Comparison of ENCODE assay signal across 11 cellular contexts in the genomic region with DNA sequence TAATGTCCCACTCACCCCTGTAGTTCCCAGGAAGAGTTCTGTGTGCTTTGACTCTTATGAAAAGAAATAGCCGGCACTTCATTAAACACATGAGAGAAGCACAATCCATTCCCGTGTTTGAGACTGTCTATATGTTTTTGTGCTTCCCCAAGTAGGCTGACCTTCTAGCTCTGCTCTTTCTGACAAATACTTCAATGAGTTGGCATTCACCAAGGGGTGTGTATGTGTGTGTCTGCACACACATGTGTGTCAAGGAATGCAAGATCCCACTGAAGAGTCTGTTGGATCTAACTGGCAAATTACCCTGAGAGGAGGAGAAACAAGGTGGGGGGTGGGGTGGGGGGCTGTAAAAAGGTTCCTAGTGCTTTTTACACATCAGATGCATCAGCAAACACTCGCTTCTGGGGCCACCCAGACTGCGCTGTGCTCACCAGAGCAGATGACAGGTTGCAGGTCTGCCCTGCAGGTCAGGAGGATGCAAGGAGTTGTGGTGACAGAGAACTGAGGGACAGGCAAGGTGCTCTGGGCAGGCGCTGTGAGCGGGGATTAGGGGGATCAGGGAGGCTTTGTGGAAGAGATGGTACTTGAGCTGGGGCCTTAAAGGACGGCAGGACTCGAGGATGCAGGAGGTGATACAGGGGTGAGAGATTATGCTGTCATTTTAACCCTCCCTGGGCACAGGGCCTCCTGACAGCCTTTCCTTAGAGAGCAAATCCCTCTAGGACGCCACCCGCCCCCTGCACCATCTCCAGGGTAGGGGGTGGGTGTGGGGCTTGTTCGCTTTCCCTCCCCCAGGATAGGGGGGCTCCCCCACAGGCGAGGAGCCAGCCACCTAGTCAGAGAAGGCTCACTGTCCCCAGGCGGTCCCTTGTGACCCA.
DNase-seq lines count a peak whose midpoint lies in the region; ATAC-seq and TF ChIP-seq lines count a peak whose summit lies in the region.
"Had no signal": no experiment of that assay in that cellular context is flagged by ENCODE, and none has a peak within 500 bp of the region (broad histone marks: within the 10 kb centered on the region; RNA-seq: fewer than 3 reads in every experiment).

No MANE protein-coding gene starts in this region.

- H3K36me3 Mint-ChIP-seq in GM23338 (ENCODE audit: low read depth), result no peaks in the 10 kb centered on the region
- H3K36me3 Mint-ChIP-seq in nephron (ENCODE audit: low read depth), result no peaks in the 10 kb centered on the region

- H3K27ac ChIP-seq in GM23338 (ENCODE audit: low read depth) (no peak overlapping the region), angular gyrus (ENCODE audit: low read depth, low read length) (peak overlapping the region; percentile 72)

- H3K79me2 ChIP-seq in GM23338 (replicated peaks; ENCODE audit: insufficient read depth), result peaks cover 90% of the 10 kb centered on the region

- DNase-seq in AG10803 (ENCODE audit: low read depth), result peak; percentile 31
- no peak for DNase-seq in GM23338 (ENCODE audit: low spot score)
- no peak for DNase-seq in G401 (ENCODE audit: low spot score)
- no peak for DNase-seq in COLO829 (ENCODE audit: low spot score)
- DNase-seq: foreskin melanocyte, NCI-H2081 treated with DMSO at 0.1 percent for 48 hours had no signal

- in situ Hi-C loops in G401 (cut with HindIII; ENCODE audit: low sequenced_read_pairs), result no loop called here

- H3K27me3 Mint-ChIP-seq in GM23338 (ENCODE audit: insufficient read depth, low read depth, poor library complexity) (peaks cover 19% of the 10 kb centered on the region), nephron (ENCODE audit: low read depth) (no peaks in the 10 kb centered on the region)

- no peak overlapping the region for H3K4me2 ChIP-seq in GM23338

- peak overlapping the region; percentile 78; the same call in 1 of the 2 replicates for H3K27ac Mint-ChIP-seq in GM23338
- H3K27ac Mint-ChIP-seq in nephron, result peak overlapping the region; percentile 55 to 75 (median 70)

- H4K20me1 ChIP-seq in GM23338 (replicated peaks; ENCODE audit: insufficient read depth), result peaks cover 28% of the 10 kb centered on the region

- H3K4me3 ChIP-seq in AG10803 (ENCODE audit: low read length) (no peak overlapping the region), GM23338 (no peak overlapping the region)
- H3K4me3 ChIP-seq: BLaER1 treated with 17β-estradiol and CSF1 and Interleukin-3, amounts not matched to agents 10 nM and 100 nM had no signal

- H3K9me3 Mint-ChIP-seq in GM23338, result no peaks in the 10 kb centered on the region
- no peaks in the 10 kb centered on the region for H3K9me3 Mint-ChIP-seq in nephron

- H3F3A ChIP-seq in GM23338 (replicated peaks; ENCODE audit: low read depth), result peaks cover 9% of the 10 kb centered on the region

- ATAC-seq in GM23338 (no peak), GM18517 (IDR thresholded peaks at IDR 0.05; ENCODE audit: unreplicated experiment) (no peak), GM21723 (IDR thresholded peaks at IDR 0.05; ENCODE audit: unreplicated experiment) (no peak)

- no peaks in the 10 kb centered on the region for H3K27me3 ChIP-seq in GM23338 (ENCODE audit: insufficient read depth)
- H3K27me3 ChIP-seq: BLaER1 treated with 17β-estradiol and CSF1 and Interleukin-3, amounts not matched to agents 10 nM and 100 nM had no signal

- TF ChIP-seq CTCF in AG10803 (conservative IDR thresholded peaks at IDR 0.05; ENCODE audit: low read length) (no peak), GM23338 (conservative IDR thresholded peaks at IDR 0.05; ENCODE audit: low read depth in 2 of 2) (no peak), nephron (IDR thresholded peaks at IDR 0.05; ENCODE audit: unreplicated experiment in 3 of 3) (no peak)

- H3K9me2 ChIP-seq in GM23338 (ENCODE audit: insufficient read depth), result no peaks in the 10 kb centered on the region

- H3K4me3 Mint-ChIP-seq in GM23338 (no peak overlapping the region), nephron (no peak overlapping the region)

- H2AFZ ChIP-seq in GM23338, result no peak overlapping the region

- H3K4me1 Mint-ChIP-seq in GM23338 (peaks cover 87% of the 10 kb centered on the region), nephron (peaks cover 87% of the 10 kb centered on the region)

- H3K36me3 ChIP-seq in GM23338 (ENCODE audit: insufficient read depth), result no peaks in the 10 kb centered on the region
- H3K36me3 ChIP-seq: BLaER1 treated with 17β-estradiol and CSF1 and Interleukin-3, amounts not matched to agents 10 nM and 100 nM had no signal

- peaks cover 75% of the 10 kb centered on the region for H3K4me1 ChIP-seq in GM23338 (ENCODE audit: insufficient read depth)

TF ChIP-seq in GM23338, 12 proteins besides CTCF, POLR2A, EP300 and RAD21 (continues in another document):
- no peak for TF ChIP-seq POLR2AphosphoS5 (IDR thresholded peaks at IDR 0.05; ENCODE audit: low read depth)
- TF ChIP-seq ZNF331 (CRISPR knock-in tag; IDR thresholded peaks at IDR 0.05; ENCODE audit: low read depth), result no peak
- TF ChIP-seq STAT1 (IDR thresholded peaks at IDR 0.05; ENCODE audit: unreplicated experiment), result no peak
- TF ChIP-seq CREB1 (CRISPR knock-in tag; IDR thresholded peaks at IDR 0.05; ENCODE audit: low read depth), result no peak
- TF ChIP-seq, protein P1, sequence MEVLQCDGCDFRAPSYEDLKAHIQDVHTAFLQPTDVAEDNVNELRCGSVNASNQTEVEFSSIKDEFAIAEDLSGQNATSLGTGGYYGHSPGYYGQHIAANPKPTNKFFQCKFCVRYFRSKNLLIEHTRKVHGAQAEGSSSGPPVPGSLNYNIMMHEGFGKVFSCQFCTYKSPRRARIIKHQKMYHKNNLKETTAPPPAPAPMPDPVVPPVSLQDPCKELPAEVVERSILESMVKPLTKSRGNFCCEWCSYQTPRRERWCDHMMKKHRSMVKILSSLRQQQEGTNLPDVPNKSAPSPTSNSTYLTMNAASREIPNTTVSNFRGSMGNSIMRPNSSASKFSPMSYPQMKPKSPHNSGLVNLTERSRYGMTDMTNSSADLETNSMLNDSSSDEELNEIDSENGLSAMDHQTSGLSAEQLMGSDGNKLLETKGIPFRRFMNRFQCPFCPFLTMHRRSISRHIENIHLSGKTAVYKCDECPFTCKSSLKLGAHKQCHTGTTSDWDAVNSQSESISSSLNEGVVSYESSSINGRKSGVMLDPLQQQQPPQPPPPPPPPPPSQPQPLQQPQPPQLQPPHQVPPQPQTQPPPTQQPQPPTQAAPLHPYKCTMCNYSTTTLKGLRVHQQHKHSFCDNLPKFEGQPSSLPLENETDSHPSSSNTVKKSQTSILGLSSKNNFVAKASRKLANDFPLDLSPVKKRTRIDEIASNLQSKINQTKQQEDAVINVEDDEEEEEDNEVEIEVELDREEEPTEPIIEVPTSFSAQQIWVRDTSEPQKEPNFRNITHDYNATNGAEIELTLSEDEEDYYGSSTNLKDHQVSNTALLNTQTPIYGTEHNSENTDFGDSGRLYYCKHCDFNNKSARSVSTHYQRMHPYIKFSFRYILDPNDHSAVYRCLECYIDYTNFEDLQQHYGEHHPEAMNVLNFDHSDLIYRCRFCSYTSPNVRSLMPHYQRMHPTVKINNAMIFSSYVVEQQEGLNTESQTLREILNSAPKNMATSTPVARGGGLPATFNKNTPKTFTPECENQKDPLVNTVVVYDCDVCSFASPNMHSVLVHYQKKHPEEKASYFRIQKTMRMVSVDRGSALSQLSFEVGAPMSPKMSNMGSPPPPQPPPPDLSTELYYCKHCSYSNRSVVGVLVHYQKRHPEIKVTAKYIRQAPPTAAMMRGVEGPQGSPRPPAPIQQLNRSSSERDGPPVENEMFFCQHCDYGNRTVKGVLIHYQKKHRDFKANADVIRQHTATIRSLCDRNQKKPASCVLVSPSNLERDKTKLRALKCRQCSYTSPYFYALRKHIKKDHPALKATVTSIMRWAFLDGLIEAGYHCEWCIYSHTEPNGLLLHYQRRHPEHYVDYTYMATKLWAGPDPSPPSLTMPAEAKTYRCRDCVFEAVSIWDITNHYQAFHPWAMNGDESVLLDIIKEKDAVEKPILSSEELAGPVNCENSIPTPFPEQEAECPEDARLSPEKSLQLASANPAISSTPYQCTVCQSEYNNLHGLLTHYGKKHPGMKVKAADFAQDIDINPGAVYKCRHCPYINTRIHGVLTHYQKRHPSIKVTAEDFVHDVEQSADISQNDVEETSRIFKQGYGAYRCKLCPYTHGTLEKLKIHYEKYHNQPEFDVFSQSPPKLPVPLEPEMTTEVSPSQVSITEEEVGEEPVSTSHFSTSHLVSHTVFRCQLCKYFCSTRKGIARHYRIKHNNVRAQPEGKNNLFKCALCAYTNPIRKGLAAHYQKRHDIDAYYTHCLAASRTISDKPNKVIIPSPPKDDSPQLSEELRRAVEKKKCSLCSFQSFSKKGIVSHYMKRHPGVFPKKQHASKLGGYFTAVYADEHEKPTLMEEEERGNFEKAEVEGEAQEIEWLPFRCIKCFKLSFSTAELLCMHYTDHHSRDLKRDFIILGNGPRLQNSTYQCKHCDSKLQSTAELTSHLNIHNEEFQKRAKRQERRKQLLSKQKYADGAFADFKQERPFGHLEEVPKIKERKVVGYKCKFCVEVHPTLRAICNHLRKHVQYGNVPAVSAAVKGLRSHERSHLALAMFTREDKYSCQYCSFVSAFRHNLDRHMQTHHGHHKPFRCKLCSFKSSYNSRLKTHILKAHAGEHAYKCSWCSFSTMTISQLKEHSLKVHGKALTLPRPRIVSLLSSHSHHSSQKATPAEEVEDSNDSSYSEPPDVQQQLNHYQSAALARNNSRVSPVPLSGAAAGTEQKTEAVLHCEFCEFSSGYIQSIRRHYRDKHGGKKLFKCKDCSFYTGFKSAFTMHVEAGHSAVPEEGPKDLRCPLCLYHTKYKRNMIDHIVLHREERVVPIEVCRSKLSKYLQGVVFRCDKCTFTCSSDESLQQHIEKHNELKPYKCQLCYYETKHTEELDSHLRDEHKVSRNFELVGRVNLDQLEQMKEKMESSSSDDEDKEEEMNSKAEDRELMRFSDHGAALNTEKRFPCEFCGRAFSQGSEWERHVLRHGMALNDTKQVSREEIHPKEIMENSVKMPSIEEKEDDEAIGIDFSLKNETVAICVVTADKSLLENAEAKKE (CRISPR knock-in tag; IDR thresholded peaks at IDR 0.05), result no peak
- no peak for TF ChIP-seq ETS1 (IDR thresholded peaks at IDR 0.05)
- TF ChIP-seq NANOG (IDR thresholded peaks at IDR 0.05; ENCODE audit: borderline replicate concordance), result no peak
- TF ChIP-seq JUNB (IDR thresholded peaks at IDR 0.05; ENCODE audit: unreplicated experiment), result no peak
- no peak for TF ChIP-seq EZH2phosphoT487 (IDR thresholded peaks at IDR 0.05; ENCODE audit: unreplicated experiment)
- TF ChIP-seq EZH2 (IDR thresholded peaks at IDR 0.05; ENCODE audit: low read depth, unreplicated experiment), result no peak
